Comparison of ENCODE assay signal across 33 cellular contexts in genomic region chr9:96361668-96362067, GRCh38. TPM values are rescaled to one million over a fixed set of nuclear protein-coding genes. Genes with fewer than 3 reads are reported as not detected.
"Had no signal": no experiment of that assay in that cellular context is flagged by ENCODE, and none has a peak within 500 bp of the region (broad histone marks: within the 10 kb centered on the region; RNA-seq: fewer than 3 reads in every experiment).

No MANE protein-coding gene starts in this region.

- DNase-seq: activated CD4-positive, alpha-beta memory T cell treated with anti-CD3 and anti-CD28 coated beads, Interleukin-2, amount 10 ng/mL, durations not matched to agents 7 days and 5 days; activated CD4-positive, alpha-beta T cell treated with anti-CD3 and anti-CD28 coated beads for 1 hour; activated CD4-positive, alpha-beta T cell treated with anti-CD3 and anti-CD28 coated beads for 36 hours; activated CD4-positive, alpha-beta T cell treated with anti-CD3 and anti-CD28 coated beads for 48 hours; activated CD4-positive, alpha-beta T cell treated with anti-CD3 and anti-CD28 coated beads, Interleukin-2, amount 10 ng/mL, durations not matched to agents 7 days and 5 days; activated CD4-positive, alpha-beta T cell treated with anti-CD3 and anti-CD28 coated beads, Interleukin-2, amount 50 U/mL, for 48 hours; activated CD4-positive, CD25-positive, alpha-beta regulatory T cell; activated CD8-positive, alpha-beta memory T cell treated with anti-CD3 and anti-CD28 coated beads for 24 hours; activated CD8-positive, alpha-beta memory T cell treated with anti-CD3 and anti-CD28 coated beads, Interleukin-2, amount 10 ng/mL, durations not matched to agents 7 days and 5 days; activated CD8-positive, alpha-beta memory T cell treated with anti-CD3 and anti-CD28 coated beads, Interleukin-2, amount 50 U/mL, for 48 hours; activated CD8-positive, alpha-beta T cell treated with anti-CD3 and anti-CD28 coated beads, Interleukin-2, amount 10 ng/mL, durations not matched to agents 7 days and 5 days; activated effector memory CD4-positive, alpha-beta T cell treated with Interleukin-2 at 50 U/mL for 16 hours; activated gamma-delta T cell; activated naive CD4-positive, alpha-beta T cell treated with anti-CD3 and anti-CD28 coated beads, Interleukin-2, amount 10 ng/mL, durations not matched to agents 7 days and 5 days; activated naive CD4-positive, alpha-beta T cell treated with Interleukin-2 at 50 U/mL for 16 hours; activated naive CD8-positive, alpha-beta T cell treated with anti-CD3 and anti-CD28 coated beads, Interleukin-2, amount 10 ng/mL, durations not matched to agents 7 days and 5 days; activated naive CD8-positive, alpha-beta T cell treated with anti-CD3 and anti-CD28 coated beads, Interleukin-2, amount 50 U/mL, for 24 hours; activated T-cell treated with anti-CD3 and anti-CD28 coated beads, Interleukin-2, amount 50 U/mL, for 24 hours; activated T-cell treated with anti-CD3 and anti-CD28 coated beads, Interleukin-2, amount 50 U/mL, for 48 hours; amygdala; anterior cingulate cortex; caudate nucleus; cerebellar nuclear complex; T-helper 2 cell; T-helper 9 cell; WERI-Rb-1 had no signal

- H3K4me3 ChIP-seq: ascending aorta, cardiac muscle cell had no signal

- H3K27me3 ChIP-seq: ascending aorta, cardiac muscle cell had no signal

- FAIRE-seq: bronchial epithelial cell had no signal

- H3K9me3 ChIP-seq: ascending aorta had no signal

- H3K36me3 ChIP-seq: WERI-Rb-1 had no signal

- H3K27ac ChIP-seq: ascending aorta, cardiac muscle cell, WERI-Rb-1 had no signal

- H3K4me1 ChIP-seq: ascending aorta had no signal

- ATAC-seq: activated CD4-positive, alpha-beta T cell treated with anti-CD3 and anti-CD28 coated beads for 36 hours; activated CD4-positive, CD25-positive, alpha-beta regulatory T cell treated with anti-CD3 and anti-CD28 coated beads, Interleukin-2, amount 50 U/mL, for 24 hours; activated CD8-positive, alpha-beta memory T cell treated with anti-CD3 and anti-CD28 coated beads, Interleukin-2, amount 10 ng/mL, durations not matched to agents 7 days and 5 days; activated CD8-positive, alpha-beta T cell treated with anti-CD3 and anti-CD28 coated beads, Interleukin-2, amount 10 ng/mL, durations not matched to agents 7 days and 5 days; activated naive CD8-positive, alpha-beta T cell treated with anti-CD3 and anti-CD28 coated beads, Interleukin-2, amount 50 U/mL, for 24 hours; WTC11 had no signal

RNA-seq across cellular contexts. Expression of gene HSD17B3, which starts 59.7 kb away (rescaled TPM):
- total RNA-seq: activated CD4-positive, alpha-beta memory T cell treated with anti-CD3 and anti-CD28 coated beads, Interleukin-2, amount 10 ng/mL, durations not matched to agents 7 days and 5 days; activated CD4-positive, alpha-beta T cell treated with anti-CD3 and anti-CD28 coated beads for 36 hours; activated CD8-positive, alpha-beta T cell treated with anti-CD3 and anti-CD28 coated beads, Interleukin-2, amount 10 ng/mL, durations not matched to agents 7 days and 5 days; activated T-helper 2 cell treated with anti-CD3 and anti-CD28 coated beads, Interferon-gamma antibody, Interleukin-2, Interleukin-4, amounts not matched to agents 10 μg/mL and 5 μg/mL and 100 μg/mL, durations not matched to agents 14 hours and 24 hours and 36 hours; ascending aorta; chondrocyte; WTC11 had no signal
